Comparison of ENCODE assay signal across 35 cellular contexts in genomic region chr17:65910836-65911235, GRCh38.
DNase-seq lines count a peak whose midpoint lies in the region; ATAC-seq, FAIRE-seq and TF ChIP-seq lines count a peak whose summit lies in the region.
"Had no signal": no experiment of that assay in that cellular context is flagged by ENCODE, and none has a peak within 500 bp of the region (broad histone marks: within the 10 kb centered on the region; RNA-seq: fewer than 3 reads in every experiment).

No MANE protein-coding gene starts in this region.

- CTCF ChIA-PET in HepG2 (lab: Yijun Ruan, JAX; ENCODE audit: low intra/inter-chr PET ratio, low total read pairs) (no interaction called here), HCT116 (lab: Charles Lee) (no interaction called here), HEK293 (lab: Yijun Ruan, JAX) (no interaction called here), K562 (lab: Yijun Ruan, JAX; ENCODE audit: low intra/inter-chr PET ratio) (no interaction called here)

- H3K27me3 ChIP-seq in HepG2 (ENCODE audit: control insufficient read depth in 1 of 2, insufficient read depth in 2 of 2, low read length in 2 of 2) = no peaks in the 10 kb centered on the region
- no peaks in the 10 kb centered on the region for H3K27me3 ChIP-seq in right lobe of liver
- no peaks in the 10 kb centered on the region for H3K27me3 ChIP-seq in HCT116 (ENCODE audit: insufficient read depth, low read length)
- no peaks in the 10 kb centered on the region for H3K27me3 ChIP-seq in K562 (ENCODE audit: control insufficient read depth in 2 of 2, insufficient read depth in 2 of 2, low read length in 2 of 2)
- no peaks in the 10 kb centered on the region for H3K27me3 ChIP-seq in right cardiac atrium (ENCODE audit: control insufficient read depth, insufficient read depth)
- H3K27me3 ChIP-seq: BE2C; BLaER1; BLaER1 treated with 17β-estradiol and CSF1 and Interleukin-3, amounts not matched to agents 10 nM and 100 nM had no signal

- intact Hi-C loops in HepG2 (cut with micrococcal nuclease; ENCODE audit: unreplicated experiment) = no loop called here
- intact Hi-C loops in right lobe of liver (cut with DNase I) = no loop called here
- intact Hi-C loops in HCT116 (cut with micrococcal nuclease) = no loop called here
- intact Hi-C loops in K562 (cut with micrococcal nuclease) = no loop called here
- intact Hi-C loops in right cardiac atrium (cut with DNase I) = no loop called here

- TF ChIP-seq POLR2A in HepG2 (IDR thresholded peaks at IDR 0.05; ENCODE audit: insufficient read depth in 1 of 2, low read depth in 2 of 2, low read length in 2 of 2) = no peak
- no peak for TF ChIP-seq POLR2A in right lobe of liver (IDR thresholded peaks at IDR 0.05)
- no peak for TF ChIP-seq POLR2A in HCT116 (IDR thresholded peaks at IDR 0.05; ENCODE audit: borderline replicate concordance, extremely low read depth, insufficient read depth, insufficient read length)
- no peak for TF ChIP-seq POLR2A in K562 (conservative IDR thresholded peaks at IDR 0.05)

- no peaks in the 10 kb centered on the region for H4K20me1 ChIP-seq in HepG2 (ENCODE audit: insufficient read depth, low read length)
- no peaks in the 10 kb centered on the region for H4K20me1 ChIP-seq in HCT116 (ENCODE audit: insufficient read depth)
- H4K20me1 ChIP-seq in K562 (replicated peaks; ENCODE audit: control insufficient read depth, insufficient read depth, low read length) = no peaks in the 10 kb centered on the region
- H4K20me1 ChIP-seq: BLaER1; BLaER1 treated with 17β-estradiol and CSF1 and Interleukin-3, amounts not matched to agents 10 nM and 100 nM had no signal

- H3K9me3 ChIP-seq in HepG2 (ENCODE audit: low read length) (peaks cover 9% of the 10 kb centered on the region; the same call in 1 of the 2 replicates), right lobe of liver (peaks cover 0 to 9% (median 3%) of the 10 kb centered on the region in 4 donors), HCT116 (ENCODE audit: control insufficient read depth in 1 of 2, insufficient read depth in 1 of 2, low read depth in 1 of 2, low read length in 2 of 2) (peaks cover 9 to 15% of the 10 kb centered on the region in 2 experiments; a peak in 2 of 4 replicates), HEK293 (ENCODE audit: control insufficient read depth, insufficient read depth, low read depth, low read length) (no peaks in the 10 kb centered on the region), K562 (replicated peaks; ENCODE audit: control insufficient read depth, insufficient read depth, low read depth, low read length) (no peaks in the 10 kb centered on the region), right cardiac atrium (ENCODE audit: control insufficient read depth, low read length) (no peaks in the 10 kb centered on the region)
- H3K9me3 ChIP-seq: BE2C had no signal

- no peak for TF ChIP-seq EP300 in HepG2 (IDR thresholded peaks at IDR 0.05; ENCODE audit: low read depth in 2 of 2, low read length in 2 of 2)
- TF ChIP-seq EP300 in HepG2 (CRISPR knock-in tag; IDR thresholded peaks at IDR 0.05; ENCODE audit: borderline replicate concordance) = no peak
- no peak for TF ChIP-seq EP300 in K562 (IDR thresholded peaks at IDR 0.05; ENCODE audit: low read length)

- H3K36me3 ChIP-seq in HepG2 (replicated peaks in 1 of 2; ENCODE audit: control insufficient read depth in 1 of 2, insufficient read depth in 2 of 2, low read length in 2 of 2) (no peaks in the 10 kb centered on the region), right lobe of liver (no peaks in the 10 kb centered on the region), HCT116 (ENCODE audit: control insufficient read depth in 1 of 2, insufficient read depth in 2 of 2, low read length in 2 of 2) (no peaks in the 10 kb centered on the region), HEK293 (ENCODE audit: control insufficient read depth in 2 of 2, insufficient read depth in 1 of 2, low read length in 2 of 2) (no peaks in the 10 kb centered on the region), K562 (ENCODE audit: control insufficient read depth, insufficient read depth, low read length) (no peaks in the 10 kb centered on the region)
- H3K36me3 ChIP-seq: BE2C, BLaER1 had no signal

- no peak overlapping the region for H3K9ac ChIP-seq in HepG2 (ENCODE audit: insufficient read depth, low read depth, low read length)
- H3K9ac ChIP-seq in HCT116 (ENCODE audit: low read length) = no peak overlapping the region
- no peak overlapping the region for H3K9ac ChIP-seq in K562 (ENCODE audit: insufficient read depth in 1 of 2, low read depth in 2 of 2, low read length in 2 of 2)
- H3K9ac ChIP-seq: BLaER1; BLaER1 treated with 17β-estradiol and CSF1 and Interleukin-3, amounts not matched to agents 10 nM and 100 nM had no signal

- BruUV-seq in HepG2 (replicated peaks; lab: Mats Ljungman, UMichigan) (no TSS peak), HCT116 (replicated peaks; lab: Mats Ljungman, UMichigan) (no TSS peak), K562 (replicated peaks; lab: Mats Ljungman, UMichigan) (no TSS peak)

- H3K4me2 ChIP-seq in HepG2 (ENCODE audit: low read depth, low read length) = no peak overlapping the region
- no peak overlapping the region for H3K4me2 ChIP-seq in HCT116 (ENCODE audit: low read length)
- H3K4me2 ChIP-seq in K562 (ENCODE audit: insufficient read depth, low read length) = no peak overlapping the region
- H3K4me2 ChIP-seq: A549; BLaER1; BLaER1 treated with 17β-estradiol and CSF1 and Interleukin-3, amounts not matched to agents 10 nM and 100 nM had no signal

- H3K9me1 ChIP-seq in K562 (ENCODE audit: control insufficient read depth, insufficient read depth, low read length) = no peaks in the 10 kb centered on the region

- DNase-seq in HepG2 (ENCODE audit: low spot score) = no peak
- DNase-seq in right lobe of liver = no peak
- DNase-seq in HCT116 (ENCODE audit: low read depth, low spot score) = no peak
- DNase-seq in K562 (ENCODE audit: extremely low read depth in 1 of 4, low spot score in 3 of 4) = no peak
- DNase-seq in NCI-H2196 (lab: John Stamatoyannopoulos, UW; ENCODE audit: unreplicated experiment) = no peak
- DNase-seq in glomerular visceral epithelial cell (ENCODE audit: extremely low spot score) = no peak
- DNase-seq in right cardiac atrium = no peak
- DNase-seq: 8988T; ACHN; AML-193; BE2C; C1 segment of cervical spinal cord; Caco-2; Calu3; CD4-positive, alpha-beta memory T cell; CD4-positive, alpha-beta T cell; CD4-positive, CD25-positive, alpha-beta regulatory T cell; CD8-positive, alpha-beta memory T cell; CD8-positive, alpha-beta T cell; COR-L47; DMS 273 treated with DMSO at 0.1 percent for 48 hours; DMS153; DMS53; DMS79; DMS79 treated with DMSO at 0.1 percent for 48 hours; DND-41; EL had no signal

- 4% methylated on average over 1 of the region's 1 CpG for WGBS in HepG2 (ENCODE audit: low lambda C conversion rate)
- WGBS in right lobe of liver (ENCODE audit: insufficient coverage, low coverage, low lambda C conversion rate, missing lambda C conversion rate) = 71% methylated on average over 1 of the region's 1 CpG
- 0% methylated on average over 1 of the region's 1 CpG for WGBS in K562 (ENCODE audit: insufficient coverage, low coverage, missing lambda C conversion rate)
- 85% methylated on average over 1 of the region's 1 CpG for WGBS in right cardiac atrium

- no peaks in the 10 kb centered on the region for H3K4me1 ChIP-seq in HepG2 (ENCODE audit: insufficient read depth, low read length)
- H3K4me1 ChIP-seq in right lobe of liver = no peaks in the 10 kb centered on the region
- no peaks in the 10 kb centered on the region for H3K4me1 ChIP-seq in HCT116 (ENCODE audit: control insufficient read depth in 1 of 2, insufficient read depth in 2 of 2, low read length in 2 of 2)
- H3K4me1 ChIP-seq in HEK293 (ENCODE audit: control insufficient read depth, insufficient read depth, low read length) = no peaks in the 10 kb centered on the region
- H3K4me1 ChIP-seq in K562 (replicated peaks in 1 of 2; ENCODE audit: control insufficient read depth in 2 of 2, insufficient read depth in 2 of 2, low read length in 2 of 2) = no peaks in the 10 kb centered on the region
- H3K4me1 ChIP-seq in right cardiac atrium (ENCODE audit: control insufficient read depth, insufficient read depth, low read length) = no peaks in the 10 kb centered on the region
- H3K4me1 ChIP-seq: A549; BE2C; BLaER1; BLaER1 treated with 17β-estradiol and CSF1 and Interleukin-3, amounts not matched to agents 10 nM and 100 nM; Caco-2 had no signal

- H2AFZ ChIP-seq in HepG2 (ENCODE audit: low read length) (no peak overlapping the region), HCT116 (ENCODE audit: low read depth, low read length, poor library complexity, severe bottlenecking) (no peak overlapping the region), K562 (ENCODE audit: low read depth, low read length) (no peak overlapping the region)

- no peak for TF ChIP-seq RAD21 in HepG2 (CRISPR knock-in tag; IDR thresholded peaks at IDR 0.05)
- TF ChIP-seq RAD21 in HCT116 (IDR thresholded peaks at IDR 0.05; ENCODE audit: low read depth) = no peak
- TF ChIP-seq RAD21 in K562 (CRISPR knock-in tag; conservative IDR thresholded peaks at IDR 0.05 in 1 of 2, IDR thresholded peaks at IDR 0.05 in 1 of 2) = no peak

- ATAC-seq in HepG2 (no peak), right lobe of liver (no peak), HCT116 (no peak), K562 (no peak), right cardiac atrium (no peak)
- ATAC-seq: A549; CD8-positive, alpha-beta T cell had no signal

- H3K79me2 ChIP-seq in HepG2 (ENCODE audit: insufficient read depth, low read length) = no peaks in the 10 kb centered on the region
- no peaks in the 10 kb centered on the region for H3K79me2 ChIP-seq in HCT116 (ENCODE audit: insufficient read depth, low read length)
- no peaks in the 10 kb centered on the region for H3K79me2 ChIP-seq in K562 (ENCODE audit: control insufficient read depth, insufficient read depth, low read length)

- H3K4me3 ChIP-seq in HepG2 (replicated peaks in 1 of 3; ENCODE audit: insufficient read depth in 1 of 3, low read depth in 2 of 3, low read length in 3 of 3) (no peak overlapping the region), right lobe of liver (no peak overlapping the region), HCT116 (replicated peaks in 1 of 2; ENCODE audit: low read depth in 1 of 2, low read length in 2 of 2) (no peak overlapping the region), HEK293 (ENCODE audit: low read depth, low read length) (no peak overlapping the region), K562 (no peak overlapping the region), right cardiac atrium (ENCODE audit: low read length) (no peak overlapping the region)
- H3K4me3 ChIP-seq: A549; BLaER1; BLaER1 treated with 17β-estradiol and CSF1 and Interleukin-3, amounts not matched to agents 10 nM and 100 nM had no signal

- H3K27ac ChIP-seq in HepG2 (ENCODE audit: extremely low read length, insufficient read depth, low read length) (no peak overlapping the region), right lobe of liver (no peak overlapping the region), HCT116 (ENCODE audit: low read depth, low read length) (no peak overlapping the region), HEK293 (ENCODE audit: extremely low read depth, low read depth, low read length) (no peak overlapping the region), K562 (ENCODE audit: extremely low read depth, low read depth, low read length) (no peak overlapping the region), right cardiac atrium (ENCODE audit: low read length) (no peak overlapping the region)
- H3K27ac ChIP-seq: 22Rv1; A549; BLaER1; BLaER1 treated with 17β-estradiol and CSF1 and Interleukin-3, amounts not matched to agents 10 nM and 100 nM; C4-2B had no signal

- FAIRE-seq in HepG2 (lab: Jason Lieb, UNC) (no peak), K562 (lab: Jason Lieb, UNC) (no peak)
- FAIRE-seq: A204.1, D721Med had no signal

- no peaks in the 10 kb centered on the region for H3K9me2 ChIP-seq in HCT116 (ENCODE audit: insufficient read depth)

- POLR2A ChIA-PET in HepG2 (lab: Yijun Ruan, JAX) (no interaction called here), HCT116 (lab: Charles Lee) (no interaction called here), HEK293 (lab: Yijun Ruan, JAX) (no interaction called here), K562 (lab: Yijun Ruan, JAX) (no interaction called here)

- RAD21 ChIA-PET in HCT116 (lab: Charles Lee; ENCODE audit: low non-redundant PET in 1 of 2, low total read pairs in 2 of 2, uncharacterized antibody in 2 of 2, unreplicated experiment in 2 of 2) = no interaction called here

- in situ Hi-C loops in HepG2 (cut with HindIII; ENCODE audit: extremely low pct_ligation_motif_present, low pct_unique_long_range_greater_than_20kb) = no loop called here
- in situ Hi-C loops in K562 (cut with MboI) = no loop called here

- TF ChIP-seq CTCF in HepG2 (CRISPR knock-in tag; IDR thresholded peaks at IDR 0.05) (no peak), right lobe of liver (IDR thresholded peaks at IDR 0.05) (no peak), HCT116 (IDR thresholded peaks at IDR 0.05 in 2 of 3, conservative IDR thresholded peaks at IDR 0.05 in 1 of 3; ENCODE audit: borderline replicate concordance in 1 of 3, insufficient read depth in 1 of 3, low read depth in 2 of 3, low read length in 2 of 3) (no peak), HEK293 (tag by site-specific recombination; IDR thresholded peaks at IDR 0.05) (no peak), K562 (IDR thresholded peaks at IDR 0.05 in 2 of 3, conservative IDR thresholded peaks at IDR 0.05 in 1 of 3; ENCODE audit: insufficient read depth in 2 of 3, low read depth in 1 of 3, low read length in 3 of 3) (no peak)

Comparison
In these comparisons a context has a peak if more than half of its experiments do, and no peak if none do; other contexts are left out.
1. Of the 241 proteins assayed by ChIP-seq in both HepG2 and K562: peak only in HepG2: none; only in K562: none; in both: ZFP1; in neither: 240.